9 cellular contexts compared by ENCODE assay signal in genomic region chr15:73922186-73923151, GRCh38. TPM values are rescaled to one million over a fixed set of nuclear protein-coding genes. Genes with fewer than 3 reads are reported as not detected.
DNase-seq lines count a peak whose midpoint lies in the region; ATAC-seq and TF ChIP-seq lines count a peak whose summit lies in the region.
"Had no signal": no experiment of that assay in that cellular context is flagged by ENCODE, and none has a peak within 500 bp of the region (broad histone marks: within the 10 kb centered on the region; RNA-seq: fewer than 3 reads in every experiment).

No MANE protein-coding gene starts in this region.

- peaks cover 10 to 17% of the 10 kb centered on the region in 2 experiments for H3K36me3 ChIP-seq in mesenchymal stem cell (ENCODE audit: control insufficient read depth in 1 of 2, insufficient read depth in 2 of 2, low read depth in 1 of 2, low read length in 2 of 2)

- H3K9me3 ChIP-seq in mesenchymal stem cell (ENCODE audit: control insufficient read depth, low read length): no peaks in the 10 kb centered on the region

- ATAC-seq in activated T-cell treated with anti-CD3 and anti-CD28 coated beads, Interleukin-2, amount 50 U/mL, for 4 hours: no peak
- ATAC-seq in GM18867 (IDR thresholded peaks at IDR 0.05; ENCODE audit: unreplicated experiment): no peak

- no peak for TF ChIP-seq POLR2A in NB4 (IDR thresholded peaks at IDR 0.05; ENCODE audit: extremely low read depth, insufficient read length)

- H3K4me2 ChIP-seq in mesenchymal stem cell (ENCODE audit: low read length, poor library complexity, severe bottlenecking): peak overlapping the region; percentile 56

- H3K9me3 Mint-ChIP-seq in activated T-cell treated with anti-CD3 and anti-CD28 coated beads, Interleukin-2, amount 50 U/mL, for 4 hours: peaks cover 11% of the 10 kb centered on the region

- peak overlapping the region; percentile 67 to 92 for H3K18ac ChIP-seq in mesenchymal stem cell (ENCODE audit: low read depth in 1 of 2, low read length in 2 of 2)

- peaks cover 23% of the 10 kb centered on the region for H3K79me1 ChIP-seq in mesenchymal stem cell (replicated peaks; ENCODE audit: low read length, poor library complexity, severe bottlenecking)

- peak overlapping the region in 1 of 2 experiments; percentile 47 for H3K23ac ChIP-seq in mesenchymal stem cell (ENCODE audit: low read length in 2 of 2)

- peak overlapping the region; percentile 20 for H3K4me3 ChIP-seq in AG10803 (ENCODE audit: low read length)
- no peak overlapping the region for H3K4me3 ChIP-seq in NB4 (ENCODE audit: low read depth, low read length)
- H3K4me3 ChIP-seq in mesenchymal stem cell (ENCODE audit: insufficient read depth in 1 of 2, low read depth in 1 of 2, low read length in 2 of 2): peak overlapping the region in 1 of 2 experiments; percentile 48

- H3K4me3 Mint-ChIP-seq in activated T-cell treated with anti-CD3 and anti-CD28 coated beads, Interleukin-2, amount 50 U/mL, for 4 hours: no peak overlapping the region
- H3K4me3 Mint-ChIP-seq: activated T-helper 1 cell treated with anti-CD3 and anti-CD28 coated beads, Interleukin-12 subunit alpha, Interleukin-12 subunit beta, Interleukin-2, Interleukin-4 antibody, amounts not matched to agents 30 ng/mL and 10 ng/mL and 1 ng/mL, durations not matched to agents 14 hours and 24 hours and 36 hours had no signal

- H2BK12ac ChIP-seq in mesenchymal stem cell (ENCODE audit: low read length in 2 of 2): peak overlapping the region; percentile 94 to 98

- H3K4ac ChIP-seq in mesenchymal stem cell (ENCODE audit: low read depth in 1 of 2, low read length in 2 of 2): peak overlapping the region; percentile 92 to 95

- H2AFZ ChIP-seq in mesenchymal stem cell (ENCODE audit: low read depth, low read length): peak overlapping the region; percentile 46

- peak; percentile 75 for DNase-seq in AG10803 (ENCODE audit: low read depth)
- DNase-seq in NB4 (ENCODE audit: low read depth): peak; percentile 52
- DNase-seq in cerebellar cortex (ENCODE audit: low spot score): peak; percentile 46
- peak; percentile 82 for DNase-seq in mesenchymal stem cell
- no peak for DNase-seq in activated T-cell treated with anti-CD3 and anti-CD28 coated beads, Interleukin-2, amount 50 U/mL, for 4 hours
- DNase-seq in middle frontal gyrus (ENCODE audit: extremely low spot score, low spot score): no peak
- no peak for DNase-seq in NCI-H510A treated with DMSO at 0.1 percent for 48 hours (lab: John Stamatoyannopoulos, UW)

- 18% methylated on average over 15 of the region's 19 CpGs for WGBS in mesenchymal stem cell

- H3K27me3 ChIP-seq in mesenchymal stem cell (ENCODE audit: control insufficient read depth in 1 of 2, insufficient read depth in 1 of 2, low read length in 2 of 2): no peaks in the 10 kb centered on the region

- TF ChIP-seq CTCF in AG10803 (conservative IDR thresholded peaks at IDR 0.05; ENCODE audit: low read length) (no peak), NB4 (IDR thresholded peaks at IDR 0.05; ENCODE audit: low read depth, low read length) (no peak)

- H3K36me3 Mint-ChIP-seq in activated T-cell treated with anti-CD3 and anti-CD28 coated beads, Interleukin-2, amount 50 U/mL, for 4 hours (ENCODE audit: insufficient read depth): peaks cover 21% of the 10 kb centered on the region

- peak overlapping the region; percentile 100 for H4K8ac ChIP-seq in mesenchymal stem cell (ENCODE audit: low read length)

- H2AK5ac ChIP-seq in mesenchymal stem cell (ENCODE audit: low read length, severe bottlenecking): peak overlapping the region; percentile 91

- H4K91ac ChIP-seq in mesenchymal stem cell (ENCODE audit: low read length): peak overlapping the region; percentile 98

- peak overlapping the region in 1 of 2 experiments; percentile 85 for H3K14ac ChIP-seq in mesenchymal stem cell (ENCODE audit: low read length in 2 of 2)

- peak overlapping the region; percentile 98 for H2BK15ac ChIP-seq in mesenchymal stem cell (ENCODE audit: low read depth, poor library complexity, severe bottlenecking)

- H2BK5ac ChIP-seq in mesenchymal stem cell (ENCODE audit: low read depth, low read length, poor library complexity, severe bottlenecking): peak overlapping the region; percentile 85

- H3K27ac ChIP-seq in mesenchymal stem cell (ENCODE audit: low read length, poor library complexity, severe bottlenecking): peak overlapping the region; percentile 95

- H3K4me1 ChIP-seq in mesenchymal stem cell (ENCODE audit: control insufficient read depth, insufficient read depth, low read depth, low read length): peaks cover 44% of the 10 kb centered on the region

- peak overlapping the region; percentile 97 for H2BK120ac ChIP-seq in mesenchymal stem cell (ENCODE audit: low read depth, low read length)

- H3K27me3 Mint-ChIP-seq in activated T-cell treated with anti-CD3 and anti-CD28 coated beads, Interleukin-2, amount 50 U/mL, for 4 hours (ENCODE audit: low read depth): no peaks in the 10 kb centered on the region

- H3K4me1 Mint-ChIP-seq in activated T-cell treated with anti-CD3 and anti-CD28 coated beads, Interleukin-2, amount 50 U/mL, for 4 hours (ENCODE audit: low read depth): peaks cover 41% of the 10 kb centered on the region

- H3K9ac ChIP-seq in mesenchymal stem cell (ENCODE audit: low read length): peak overlapping the region; percentile 90

RNA-seq across cellular contexts. Expression of gene LOXL1, which starts 3.8 kb away (rescaled TPM):
- 187 TPM for polyA plus RNA-seq in mesenchymal stem cell (2013, experiment 1 of 2)
- polyA plus RNA-seq in mesenchymal stem cell (2013, experiment 2 of 2): 181 TPM
- 1 to 10 TPM in 1 of 3 donors, under 1 TPM in 2; 0.65 to 1.2 (median 0.81) TPM for total RNA-seq in activated T-cell treated with anti-CD3 and anti-CD28 coated beads, Interleukin-2, amount 50 U/mL, for 4 hours

RNA-seq across cellular contexts. Expression of gene TBC1D21, which starts 49.1 kb away (rescaled TPM):
- polyA plus RNA-seq in mesenchymal stem cell (2013, experiment 1 of 2): not detected
- not detected for polyA plus RNA-seq in mesenchymal stem cell (2013, experiment 2 of 2)
- not detected for total RNA-seq in activated T-cell treated with anti-CD3 and anti-CD28 coated beads, Interleukin-2, amount 50 U/mL, for 4 hours
- total RNA-seq: activated T-helper 1 cell treated with anti-CD3 and anti-CD28 coated beads, Interleukin-12 subunit alpha, Interleukin-12 subunit beta, Interleukin-2, Interleukin-4 antibody, amounts not matched to agents 30 ng/mL and 10 ng/mL and 1 ng/mL, durations not matched to agents 14 hours and 24 hours and 36 hours had no signal

Comparison
In these comparisons a context has a peak if more than half of its experiments do, and no peak if none do; other contexts are left out.
1. DNase-seq: peak in AG10803 (single experiment), NB4 (single experiment), cerebellar cortex (single experiment) and mesenchymal stem cell (single experiment); none in activated T-cell treated with anti-CD3 and anti-CD28 coated beads, Interleukin-2, amount 50 U/mL, for 4 hours (single experiment), middle frontal gyrus (single experiment) and NCI-H510A treated with DMSO at 0.1 percent for 48 hours (single experiment).